In the genomic region with DNA sequence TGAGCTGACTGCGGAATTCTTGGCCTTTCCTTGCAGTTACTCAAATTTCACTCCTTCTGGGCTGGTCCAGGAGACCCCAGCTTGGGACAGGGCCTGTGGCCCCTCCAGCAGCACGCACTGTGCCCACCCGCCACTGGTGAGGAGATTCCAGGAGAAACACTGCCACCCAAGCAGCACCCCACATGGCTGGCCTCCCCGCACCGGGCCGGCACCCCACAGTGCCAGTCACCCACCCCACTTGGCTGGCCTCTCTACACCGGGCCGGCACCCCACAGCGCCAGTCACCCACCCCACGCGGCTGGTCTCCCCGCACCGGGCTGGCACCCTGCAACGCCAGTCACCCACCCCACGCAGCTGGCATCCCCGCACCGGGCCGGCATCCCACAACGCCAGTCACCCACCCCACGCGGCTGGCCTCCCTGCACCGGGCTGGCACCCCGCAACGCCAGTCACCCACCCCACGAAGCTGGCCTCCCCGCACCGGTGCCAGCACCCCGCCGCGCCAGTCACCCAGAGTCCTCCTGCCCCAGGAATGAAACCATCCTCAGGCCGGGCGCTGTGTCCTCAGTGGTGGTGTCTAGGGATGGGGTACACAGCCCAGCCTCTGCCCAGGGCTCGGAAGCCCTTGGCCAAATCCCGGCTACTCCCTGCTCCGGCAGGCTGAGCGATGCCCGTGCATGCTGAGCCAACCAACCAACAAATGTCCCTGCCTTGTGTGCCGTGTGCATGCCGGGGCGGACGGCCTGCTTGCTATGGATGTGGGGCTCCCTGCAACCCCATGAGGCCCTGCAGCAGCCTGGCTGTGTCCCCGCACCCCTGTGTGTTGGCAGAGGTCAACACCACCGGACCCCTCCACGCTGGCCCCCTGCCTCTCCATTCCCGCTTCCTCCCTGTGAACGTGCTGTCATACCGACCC, we compare ENCODE assay signal across 20 cellular contexts. TPM values are rescaled to one million over a fixed set of nuclear protein-coding genes. Genes with fewer than 3 reads are reported as not detected.
A peak's percentile ranks its signal among the peaks of the same experiment; 100 is the strongest.
DNase-seq lines count a peak whose midpoint lies in the region; ATAC-seq and TF ChIP-seq lines count a peak whose summit lies in the region.
"Had no signal": no experiment of that assay in that cellular context is flagged by ENCODE, and none has a peak within 500 bp of the region (broad histone marks: within the 10 kb centered on the region; RNA-seq: fewer than 3 reads in every experiment).

No MANE protein-coding gene starts in this region.

- H3K4me3 Mint-ChIP-seq in chondrocyte (ENCODE audit: unreplicated experiment): no peak overlapping the region
- no peak overlapping the region for H3K4me3 Mint-ChIP-seq in neural progenitor cell
- H3K4me3 Mint-ChIP-seq: CD4-positive, alpha-beta T cell had no signal

- TF ChIP-seq CTCF in chondrocyte (IDR thresholded peaks at IDR 0.05) (no peak), neural progenitor cell (IDR thresholded peaks at IDR 0.05) (no peak), suprapubic skin (IDR thresholded peaks at IDR 0.05) (no peak)

- peak overlapping the region; percentile 92 for H3K9ac ChIP-seq in NT2/D1 (ENCODE audit: insufficient read length, low read depth)
- no peak overlapping the region for H3K9ac ChIP-seq in neural progenitor cell

- H3K9me3 Mint-ChIP-seq in chondrocyte (ENCODE audit: low read depth) (peaks cover 3% of the 10 kb centered on the region), neural progenitor cell (peaks cover 5% of the 10 kb centered on the region)

- H3K27ac Mint-ChIP-seq in chondrocyte (ENCODE audit: unreplicated experiment) (no peak overlapping the region), neural progenitor cell (peak overlapping the region; percentile 42)
- H3K27ac Mint-ChIP-seq: CD4-positive, alpha-beta T cell had no signal

- no peak overlapping the region for H3K4me2 ChIP-seq in neural progenitor cell

- H4K20me1 ChIP-seq in neural progenitor cell (ENCODE audit: low read depth): no peaks in the 10 kb centered on the region

- H2AFZ ChIP-seq in neural progenitor cell (replicated peaks): no peak overlapping the region

- H3K9me3 ChIP-seq in NT2/D1 (ENCODE audit: insufficient read depth, low read length) (peaks cover 22% of the 10 kb centered on the region; the same call in 1 of the 2 replicates), neural progenitor cell (ENCODE audit: low read depth) (no peaks in the 10 kb centered on the region), suprapubic skin (no peaks in the 10 kb centered on the region)
- H3K9me3 ChIP-seq: BE2C had no signal

- no peak for ATAC-seq in HG02852 (IDR thresholded peaks at IDR 0.05; ENCODE audit: unreplicated experiment)
- no peak for ATAC-seq in GM21423 (IDR thresholded peaks at IDR 0.05; ENCODE audit: unreplicated experiment)
- ATAC-seq: HCT116 had no signal

- TF ChIP-seq POLR2A in suprapubic skin (IDR thresholded peaks at IDR 0.05): no peak

- peaks cover 7% of the 10 kb centered on the region for H3K27me3 ChIP-seq in NT2/D1 (ENCODE audit: insufficient read depth, insufficient read length)
- H3K27me3 ChIP-seq in neural progenitor cell: peaks cover 11% of the 10 kb centered on the region
- H3K27me3 ChIP-seq in suprapubic skin: peaks cover 31% of the 10 kb centered on the region

- TF ChIP-seq EP300 in suprapubic skin (IDR thresholded peaks at IDR 0.05): no peak

- H3K4me3 ChIP-seq in NT2/D1 (ENCODE audit: insufficient read length, low read depth): peak overlapping the region; percentile 73
- no peak overlapping the region for H3K4me3 ChIP-seq in neural progenitor cell
- peak overlapping the region; percentile 21 for H3K4me3 ChIP-seq in suprapubic skin

- DNase-seq in NT2/D1 (ENCODE audit: low read depth, low spot score): no peak
- DNase-seq in chondrocyte (ENCODE audit: low spot score): peak; percentile 64
- no peak for DNase-seq in neural progenitor cell (ENCODE audit: low spot score)
- no peak for DNase-seq in suprapubic skin (ENCODE audit: low spot score in 2 of 2)
- no peak for DNase-seq in HuH-7.5 (ENCODE audit: low spot score)
- DNase-seq: BE2C; Calu3; CD4-positive, alpha-beta T cell; DMS53; KBM-7; NCI-H1436; NCI-H2029; NCI-H2171; NCI-H446; NCI-H69; NK-92 treated with Interleukin-12 subunit alpha and Interleukin-12 subunit beta, amount 100 ng/mL, for 24 hours; OCI-M1 had no signal

- H3K4me1 Mint-ChIP-seq in chondrocyte (ENCODE audit: low read depth) (peaks cover 11% of the 10 kb centered on the region), neural progenitor cell (peaks cover 9% of the 10 kb centered on the region)

- peaks cover 26% of the 10 kb centered on the region for H3K27me3 Mint-ChIP-seq in chondrocyte (ENCODE audit: low read depth)
- peaks cover 4% of the 10 kb centered on the region for H3K27me3 Mint-ChIP-seq in neural progenitor cell (ENCODE audit: insufficient read depth, low read depth)

- peaks cover 4% of the 10 kb centered on the region for H3K36me3 Mint-ChIP-seq in chondrocyte (ENCODE audit: low read depth)
- no peaks in the 10 kb centered on the region for H3K36me3 Mint-ChIP-seq in neural progenitor cell

- WGBS in suprapubic skin: 69% methylated on average over 25 of the region's 47 CpGs

- H3K27ac ChIP-seq in neural progenitor cell: no peak overlapping the region
- no peak overlapping the region for H3K27ac ChIP-seq in suprapubic skin

- H3K36me3 ChIP-seq in NT2/D1 (ENCODE audit: insufficient read depth, insufficient read length, low read length) (peaks cover 4% of the 10 kb centered on the region), neural progenitor cell (no peaks in the 10 kb centered on the region), suprapubic skin (no peaks in the 10 kb centered on the region)
- H3K36me3 ChIP-seq: BE2C had no signal

- H3F3A ChIP-seq in neural progenitor cell (ENCODE audit: low read depth): no peaks in the 10 kb centered on the region

- peaks cover 26% of the 10 kb centered on the region for H3K4me1 ChIP-seq in NT2/D1 (ENCODE audit: insufficient read depth, insufficient read length)
- H3K4me1 ChIP-seq in neural progenitor cell: peaks cover 11% of the 10 kb centered on the region
- peaks cover 27% of the 10 kb centered on the region for H3K4me1 ChIP-seq in suprapubic skin
- H3K4me1 ChIP-seq: BE2C had no signal

- H3K79me2 ChIP-seq in neural progenitor cell (ENCODE audit: low read depth): no peaks in the 10 kb centered on the region

RNA-seq across cellular contexts. Expression of a gene that starts 38.6 kb away (rescaled TPM):
- total RNA-seq in chondrocyte (0.15 to 0.38 TPM in 2 of 3 replicates, not detected in the other), neural progenitor cell (ENCODE audit: low replicate concordance) (not detected in 2 replicates), suprapubic skin (under 1 TPM in 3 of 4 donors, not detected in 1; 0.21 to 0.59 (median 0.32) TPM)
- total RNA-seq: Calu3; CD4-positive, alpha-beta T cell had no signal

RNA-seq across cellular contexts. Expression of a gene that starts 51.6 kb away (rescaled TPM):
- 48.5 to 75.5 TPM (median 54.8 TPM) in 3 replicates for total RNA-seq in chondrocyte
- total RNA-seq in neural progenitor cell (ENCODE audit: low replicate concordance): 76.7 and 83.1 TPM in 2 replicates
- total RNA-seq in suprapubic skin: 100 to 1,000 TPM in 2 of 4 donors, 10 to 100 TPM in 2; 62.5 to 126 (median 91.6) TPM

RNA-seq across cellular contexts. Expression of a gene that starts 53.0 kb away (rescaled TPM):
- total RNA-seq in chondrocyte: not detected in 3 replicates
- total RNA-seq in neural progenitor cell (ENCODE audit: low replicate concordance): not detected in 2 replicates
- 1 to 10 TPM in 2 of 4 donors, not detected in 2; 1.3 to 2.9 TPM for total RNA-seq in suprapubic skin
- total RNA-seq: Calu3; CD4-positive, alpha-beta T cell had no signal
